Comparison of ENCODE assay signal across 19 cellular contexts in genomic region chr21:39564200-39564599, GRCh38. TPM values are rescaled to one million over a fixed set of nuclear protein-coding genes. Genes with fewer than 3 reads are reported as not detected.
DNase-seq lines count a peak whose midpoint lies in the region; ATAC-seq and TF ChIP-seq lines count a peak whose summit lies in the region.
"Had no signal": no experiment of that assay in that cellular context is flagged by ENCODE, and none has a peak within 500 bp of the region (broad histone marks: within the 10 kb centered on the region; RNA-seq: fewer than 3 reads in every experiment).

No MANE protein-coding gene starts in this region.

- no peaks in the 10 kb centered on the region for H3K9me3 ChIP-seq in body of pancreas
- H3K9me3 ChIP-seq: uterus had no signal

- no peaks in the 10 kb centered on the region for H3K36me3 ChIP-seq in body of pancreas (replicated peaks in 1 of 2; ENCODE audit: insufficient read depth in 1 of 2, low read depth in 2 of 2)
- H3K36me3 ChIP-seq: uterus had no signal

- 36 to 51% methylated on average over 3 of the region's 3 CpGs for WGBS in body of pancreas, 2 donors

- H3K27me3 ChIP-seq in body of pancreas, result no peaks in the 10 kb centered on the region
- H3K27me3 ChIP-seq: uterus had no signal

- H3K27ac ChIP-seq in body of pancreas, result peak overlapping the region in 3 of 4 donors; percentile 4 to 65 (median 18)
- H3K27ac ChIP-seq: uterus had no signal

- intact Hi-C loops in Right ventricle myocardium superior (cut with DNase I) (no loop called here), cardiac septum (cut with DNase I) (no loop called here), body of pancreas (cut with DNase I) (no loop called here)

- ATAC-seq in Right ventricle myocardium superior (ENCODE audit: poor library complexity) (peak; percentile 86), body of pancreas (peak; percentile 78), HG03135 (IDR thresholded peaks at IDR 0.05; ENCODE audit: unreplicated experiment) (no peak)

- DNase-seq in Right ventricle myocardium superior (peak; percentile 57), cardiac septum (ENCODE audit: low spot score) (no peak), body of pancreas (peak; percentile 75 to 82 (median 76)), inferior parietal cortex (ENCODE audit: extremely low spot score) (peak; percentile 43), HPDE6-E6E7 (ENCODE audit: extremely low spot score) (no peak), NK-92 (lab: John Stamatoyannopoulos, UW; ENCODE audit: unreplicated experiment) (no peak)
- DNase-seq in activated CD4-positive, alpha-beta T cell treated with anti-CD3 and anti-CD28 coated beads, Interleukin-2, amount 50 U/mL, for 4 hours, result no peak
- DNase-seq: activated CD8-positive, alpha-beta memory T cell treated with anti-CD3 and anti-CD28 coated beads for 24 hours; CD4-positive, alpha-beta memory T cell; foreskin fibroblast; Karpas-422; naive B cell; NCI-H1436 treated with DMSO at 0.1 percent for 48 hours; stimulated activated CD4-positive, alpha-beta T cell treated with anti-CD3 and anti-CD28 coated beads, Interleukin-15, amount 100 ng/mL, for 24 hours; SW 1271; uterus had no signal

- peak in 1 of 7 experiments; percentile 6 for TF ChIP-seq CTCF in body of pancreas (IDR thresholded peaks at IDR 0.05)

- H3K4me3 ChIP-seq in body of pancreas, result no peak overlapping the region
- H3K4me3 ChIP-seq: uterus had no signal

- H3K4me1 ChIP-seq in body of pancreas, result peaks cover 44% of the 10 kb centered on the region
- H3K4me1 ChIP-seq: uterus had no signal

- TF ChIP-seq POLR2A in body of pancreas (IDR thresholded peaks at IDR 0.05), result no peak

RNA-seq across cellular contexts. Expression of gene B3GALT5, which starts 48.5 kb away (rescaled TPM):
- total RNA-seq in Right ventricle myocardium superior (0.03 TPM), cardiac septum (0.65 TPM), body of pancreas (1 to 10 TPM; 4.9 to 5.6 TPM)
- total RNA-seq: activated T-helper 1 cell treated with anti-CD3 and anti-CD28 coated beads, Interleukin-12 subunit alpha, Interleukin-12 subunit beta, Interleukin-2, Interleukin-4 antibody, amounts not matched to agents 30 ng/mL and 10 ng/mL and 1 ng/mL, durations not matched to agents 14 hours and 24 hours and 36 hours; CD4-positive, alpha-beta memory T cell; pulmonary artery endothelial cell had no signal

Comparison
In these comparisons a context has a peak if more than half of its experiments do, and no peak if none do; other contexts are left out.
1. DNase-seq: peak in Right ventricle myocardium superior (single experiment), body of pancreas (4 of 4) and inferior parietal cortex (single experiment); none in cardiac septum (single experiment), HPDE6-E6E7 (single experiment), NK-92 (single experiment) and activated CD4-positive, alpha-beta T cell treated with anti-CD3 and anti-CD28 coated beads, Interleukin-2, amount 50 U/mL, for 4 hours (0 of 2).